17 cellular contexts compared by ENCODE assay signal in genomic region chr13:55577847-55578210, GRCh38.
"Had no signal": no experiment of that assay in that cellular context is flagged by ENCODE, and none has a peak within 500 bp of the region (broad histone marks: within the 10 kb centered on the region; RNA-seq: fewer than 3 reads in every experiment).

No MANE protein-coding gene starts in this region.

- H3K36me3 Mint-ChIP-seq: immature natural killer cell; natural killer cell; stimulated activated naive B cell treated with anti-CD40 and anti-IgM and Interleukin-4, amounts not matched to agents 10 μg/mL and 1 μg/mL and 100 μg/mL, for 72 hours had no signal

- ATAC-seq: activated CD4-positive, alpha-beta T cell treated with anti-CD3 and anti-CD28 coated beads for 36 hours; activated naive CD4-positive, alpha-beta T cell treated with anti-CD3 and anti-CD28 coated beads, Interleukin-2, amount 50 U/mL, for 72 hours; natural killer cell had no signal

- H3K36me3 ChIP-seq: adrenal gland, esophagus squamous epithelium, sigmoid colon, thoracic aorta, upper lobe of left lung had no signal

- H3K4me3 ChIP-seq: adrenal gland, esophagus squamous epithelium, sigmoid colon, thoracic aorta, upper lobe of left lung had no signal

- H3K27me3 Mint-ChIP-seq: activated CD4-positive, alpha-beta T cell treated with anti-CD3 and anti-CD28 coated beads for 36 hours; stimulated activated naive B cell treated with anti-CD40 and anti-IgM and Interleukin-4, amounts not matched to agents 10 μg/mL and 1 μg/mL and 100 μg/mL, for 72 hours had no signal

- H3K9me3 ChIP-seq: adrenal gland, esophagus squamous epithelium, sigmoid colon, thoracic aorta, upper lobe of left lung had no signal

- DNase-seq: activated CD4-positive, alpha-beta T cell treated with anti-CD3 and anti-CD28 coated beads for 36 hours; activated CD4-positive, alpha-beta T cell treated with anti-CD3 and anti-CD28 coated beads, Interleukin-2, amount 50 U/mL, for 48 hours; activated gamma-delta T cell treated with Interleukin-2 at 50 U/mL for 16 hours; adrenal gland; effector CD4-positive, alpha-beta T cell; esophagus squamous epithelium; immature natural killer cell; natural killer cell; occipital lobe; posterior cingulate gyrus; sigmoid colon; stimulated activated CD4-positive, alpha-beta T cell treated with anti-CD3 and anti-CD28 coated beads, Interleukin-4, amount 100 ng/mL, for 4 hours; stimulated activated naive B cell treated with anti-CD40 and anti-IgM and Interleukin-4, amounts not matched to agents 10 μg/mL and 1 μg/mL and 100 μg/mL, for 72 hours; T-helper 2 cell; upper lobe of left lung had no signal

- H3K4me3 Mint-ChIP-seq: activated CD4-positive, alpha-beta T cell treated with anti-CD3 and anti-CD28 coated beads for 36 hours; immature natural killer cell; natural killer cell; stimulated activated naive B cell treated with anti-CD40 and anti-IgM and Interleukin-4, amounts not matched to agents 10 μg/mL and 1 μg/mL and 100 μg/mL, for 72 hours had no signal

- H3K4me1 Mint-ChIP-seq: activated CD4-positive, alpha-beta T cell treated with anti-CD3 and anti-CD28 coated beads for 36 hours; immature natural killer cell; natural killer cell; stimulated activated naive B cell treated with anti-CD40 and anti-IgM and Interleukin-4, amounts not matched to agents 10 μg/mL and 1 μg/mL and 100 μg/mL, for 72 hours had no signal

- H3K27ac Mint-ChIP-seq: activated CD4-positive, alpha-beta T cell treated with anti-CD3 and anti-CD28 coated beads for 36 hours; activated naive CD4-positive, alpha-beta T cell treated with anti-CD3 and anti-CD28 coated beads, Interleukin-2, amount 50 U/mL, for 72 hours; immature natural killer cell; natural killer cell; stimulated activated naive B cell treated with anti-CD40 and anti-IgM and Interleukin-4, amounts not matched to agents 10 μg/mL and 1 μg/mL and 100 μg/mL, for 72 hours had no signal

- H3K4me1 ChIP-seq: adrenal gland, esophagus squamous epithelium, sigmoid colon, upper lobe of left lung had no signal
